In genomic region chr2:119424284-119425118, GRCh38 we compare ENCODE assay signal across 1 cellular context.
TF ChIP-seq lines count a peak whose summit lies in the region.

No MANE protein-coding gene starts in this region.

TF ChIP-seq in HepG2, 621 proteins besides CTCF, POLR2A, EP300 and RAD21 (continued from another document and continues in another):
- TF ChIP-seq, protein P1, sequence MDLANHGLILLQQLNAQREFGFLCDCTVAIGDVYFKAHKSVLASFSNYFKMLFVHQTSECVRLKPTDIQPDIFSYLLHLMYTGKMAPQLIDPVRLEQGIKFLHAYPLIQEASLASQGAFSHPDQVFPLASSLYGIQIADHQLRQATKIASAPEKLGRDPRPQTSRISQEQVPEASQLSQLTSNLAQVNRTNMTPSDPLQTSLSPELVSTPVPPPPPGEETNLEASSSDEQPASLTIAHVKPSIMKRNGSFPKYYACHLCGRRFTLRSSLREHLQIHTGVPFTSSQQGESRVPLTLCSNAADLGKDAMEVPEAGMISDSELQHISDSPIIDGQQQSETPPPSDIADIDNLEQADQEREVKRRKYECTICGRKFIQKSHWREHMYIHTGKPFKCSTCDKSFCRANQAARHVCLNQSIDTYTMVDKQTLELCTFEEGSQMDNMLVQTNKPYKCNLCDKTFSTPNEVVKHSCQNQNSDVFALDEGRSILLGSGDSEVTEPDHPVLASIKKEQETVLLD (CRISPR knock-in tag; IDR thresholded peaks at IDR 0.05; ENCODE audit: low read depth): no peak
- no peak for TF ChIP-seq HOXA5 (CRISPR knock-in tag; IDR thresholded peaks at IDR 0.05)
- no peak for TF ChIP-seq HMGXB3 (CRISPR knock-in tag; IDR thresholded peaks at IDR 0.05; ENCODE audit: borderline replicate concordance)
- no peak for TF ChIP-seq ZNF333 (CRISPR knock-in tag; IDR thresholded peaks at IDR 0.05; ENCODE audit: borderline replicate concordance)
- no peak for TF ChIP-seq ZNF879 (CRISPR knock-in tag; IDR thresholded peaks at IDR 0.05)
- no peak for TF ChIP-seq MED13 (CRISPR knock-in tag; IDR thresholded peaks at IDR 0.05)
- no peak for TF ChIP-seq ZFP1 (CRISPR knock-in tag; IDR thresholded peaks at IDR 0.05)
- no peak for TF ChIP-seq ZNF121 (CRISPR knock-in tag; IDR thresholded peaks at IDR 0.05)
- no peak for TF ChIP-seq TFDP1 (CRISPR knock-in tag; IDR thresholded peaks at IDR 0.05; ENCODE audit: borderline replicate concordance)
- 0 out of 2 replicates have a peak, but pooled peaks have one; percentile 20 for TF ChIP-seq MIER2 (CRISPR knock-in tag; IDR thresholded peaks at IDR 0.05)
- no peak for TF ChIP-seq TBL1XR1 (IDR thresholded peaks at IDR 0.05; ENCODE audit: borderline replicate concordance, low read length, partially characterized antibody)
- no peak for TF ChIP-seq ZNF800 (CRISPR knock-in tag; IDR thresholded peaks at IDR 0.05)
- TF ChIP-seq ZNF746 (CRISPR knock-in tag; IDR thresholded peaks at IDR 0.05): no peak
- TF ChIP-seq, protein P2, sequence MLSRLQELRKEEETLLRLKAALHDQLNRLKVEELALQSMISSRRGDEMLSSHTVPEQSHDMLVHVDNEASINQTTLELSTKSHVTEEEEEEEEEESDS (CRISPR knock-in tag; IDR thresholded peaks at IDR 0.05; ENCODE audit: borderline replicate concordance): no peak
- no peak for TF ChIP-seq RFX3 (CRISPR knock-in tag; IDR thresholded peaks at IDR 0.05)
- no peak for TF ChIP-seq ZNF512B (CRISPR knock-in tag; IDR thresholded peaks at IDR 0.05; ENCODE audit: borderline replicate concordance)
- TF ChIP-seq ZNF264 (CRISPR knock-in tag; IDR thresholded peaks at IDR 0.05): no peak
- no peak for TF ChIP-seq U2AF2 (IDR thresholded peaks at IDR 0.05; ENCODE audit: low read depth, low read length)
- peak; percentile 61; the same call in 1 of the 2 replicates for TF ChIP-seq SMAD1 (CRISPR knock-in tag; IDR thresholded peaks at IDR 0.05; ENCODE audit: borderline replicate concordance, low read depth)
- TF ChIP-seq ZNF468 (CRISPR knock-in tag; IDR thresholded peaks at IDR 0.05): no peak; the same call in 1 of the 2 replicates
- TF ChIP-seq ZFP90 (CRISPR knock-in tag; IDR thresholded peaks at IDR 0.05; ENCODE audit: borderline replicate concordance): no peak
- TF ChIP-seq PPARG (CRISPR knock-in tag; conservative IDR thresholded peaks at IDR 0.05): no peak
- TF ChIP-seq JUN (CRISPR knock-in tag; IDR thresholded peaks at IDR 0.05): no peak
- TF ChIP-seq CEBPG (CRISPR knock-in tag; IDR thresholded peaks at IDR 0.05): no peak
- TF ChIP-seq MYPOP (CRISPR knock-in tag; IDR thresholded peaks at IDR 0.05): no peak
- TF ChIP-seq, protein P3, sequence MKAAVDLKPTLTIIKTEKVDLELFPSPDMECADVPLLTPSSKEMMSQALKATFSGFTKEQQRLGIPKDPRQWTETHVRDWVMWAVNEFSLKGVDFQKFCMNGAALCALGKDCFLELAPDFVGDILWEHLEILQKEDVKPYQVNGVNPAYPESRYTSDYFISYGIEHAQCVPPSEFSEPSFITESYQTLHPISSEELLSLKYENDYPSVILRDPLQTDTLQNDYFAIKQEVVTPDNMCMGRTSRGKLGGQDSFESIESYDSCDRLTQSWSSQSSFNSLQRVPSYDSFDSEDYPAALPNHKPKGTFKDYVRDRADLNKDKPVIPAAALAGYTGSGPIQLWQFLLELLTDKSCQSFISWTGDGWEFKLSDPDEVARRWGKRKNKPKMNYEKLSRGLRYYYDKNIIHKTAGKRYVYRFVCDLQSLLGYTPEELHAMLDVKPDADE (CRISPR knock-in tag; IDR thresholded peaks at IDR 0.05): no peak
- TF ChIP-seq, protein P4, sequence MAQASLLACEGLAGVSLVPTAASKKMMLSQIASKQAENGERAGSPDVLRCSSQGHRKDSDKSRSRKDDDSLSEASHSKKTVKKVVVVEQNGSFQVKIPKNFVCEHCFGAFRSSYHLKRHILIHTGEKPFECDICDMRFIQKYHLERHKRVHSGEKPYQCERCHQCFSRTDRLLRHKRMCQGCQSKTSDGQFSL (CRISPR knock-in tag; IDR thresholded peaks at IDR 0.05): no peak
- no peak for TF ChIP-seq MED8 (CRISPR knock-in tag; IDR thresholded peaks at IDR 0.05; ENCODE audit: insufficient replicate concordance)
- no peak for TF ChIP-seq CCDC6 (CRISPR knock-in tag; IDR thresholded peaks at IDR 0.05)
- no peak for TF ChIP-seq CHCHD3 (CRISPR knock-in tag; IDR thresholded peaks at IDR 0.05)
- no peak for TF ChIP-seq RELA (CRISPR knock-in tag; IDR thresholded peaks at IDR 0.05)
- no peak for TF ChIP-seq ZNF556 (CRISPR knock-in tag; IDR thresholded peaks at IDR 0.05; ENCODE audit: borderline replicate concordance)
- TF ChIP-seq BHLHE40 (IDR thresholded peaks at IDR 0.05; ENCODE audit: low read length): no peak
- no peak for TF ChIP-seq ZNF382 (CRISPR knock-in tag; IDR thresholded peaks at IDR 0.05; ENCODE audit: borderline replicate concordance)
- TF ChIP-seq MTA1 (CRISPR knock-in tag; IDR thresholded peaks at IDR 0.05; ENCODE audit: borderline replicate concordance): no peak
- TF ChIP-seq, protein P5, sequence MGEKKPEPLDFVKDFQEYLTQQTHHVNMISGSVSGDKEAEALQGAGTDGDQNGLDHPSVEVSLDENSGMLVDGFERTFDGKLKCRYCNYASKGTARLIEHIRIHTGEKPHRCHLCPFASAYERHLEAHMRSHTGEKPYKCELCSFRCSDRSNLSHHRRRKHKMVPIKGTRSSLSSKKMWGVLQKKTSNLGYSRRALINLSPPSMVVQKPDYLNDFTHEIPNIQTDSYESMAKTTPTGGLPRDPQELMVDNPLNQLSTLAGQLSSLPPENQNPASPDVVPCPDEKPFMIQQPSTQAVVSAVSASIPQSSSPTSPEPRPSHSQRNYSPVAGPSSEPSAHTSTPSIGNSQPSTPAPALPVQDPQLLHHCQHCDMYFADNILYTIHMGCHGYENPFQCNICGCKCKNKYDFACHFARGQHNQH (CRISPR knock-in tag; IDR thresholded peaks at IDR 0.05): peak; percentile 11; the same call in 1 of the 2 replicates
- TF ChIP-seq ZNF30 (CRISPR knock-in tag; IDR thresholded peaks at IDR 0.05): no peak
- TF ChIP-seq, protein P6, sequence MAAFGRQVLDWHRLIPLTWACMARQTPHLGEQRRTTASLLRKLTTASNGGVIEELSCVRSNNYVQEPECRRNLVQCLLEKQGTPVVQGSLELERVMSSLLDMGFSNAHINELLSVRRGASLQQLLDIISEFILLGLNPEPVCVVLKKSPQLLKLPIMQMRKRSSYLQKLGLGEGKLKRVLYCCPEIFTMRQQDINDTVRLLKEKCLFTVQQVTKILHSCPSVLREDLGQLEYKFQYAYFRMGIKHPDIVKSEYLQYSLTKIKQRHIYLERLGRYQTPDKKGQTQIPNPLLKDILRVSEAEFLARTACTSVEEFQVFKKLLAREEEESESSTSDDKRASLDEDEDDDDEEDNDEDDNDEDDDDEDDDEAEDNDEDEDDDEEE (CRISPR knock-in tag; IDR thresholded peaks at IDR 0.05): peak; percentile 76; the same call in 1 of the 2 replicates
- TF ChIP-seq CEBPB (IDR thresholded peaks at IDR 0.05; ENCODE audit: borderline replicate concordance, low read depth, low read length): no peak
- TF ChIP-seq LBX2 (CRISPR knock-in tag; IDR thresholded peaks at IDR 0.05; ENCODE audit: borderline replicate concordance): 0 out of 2 replicates have a peak, but pooled peaks have one; percentile 59
- TF ChIP-seq ZNF629 (CRISPR knock-in tag; conservative IDR thresholded peaks at IDR 0.05): 0 out of 2 replicates have a peak, but pooled peaks have one; percentile 22
- TF ChIP-seq SMARCC2 (IDR thresholded peaks at IDR 0.05): no peak
- TF ChIP-seq TP53 (CRISPR knock-in tag; conservative IDR thresholded peaks at IDR 0.05): no peak
- no peak for TF ChIP-seq ISL2 (CRISPR knock-in tag; IDR thresholded peaks at IDR 0.05)
- no peak for TF ChIP-seq KLF15 (CRISPR knock-in tag; IDR thresholded peaks at IDR 0.05; ENCODE audit: borderline replicate concordance)
- peak; percentile 48; the same call in 1 of the 2 replicates for TF ChIP-seq RXRA (CRISPR knock-in tag; IDR thresholded peaks at IDR 0.05)
- peak; percentile 33; the same call in 1 of the 2 replicates for TF ChIP-seq NRL (CRISPR knock-in tag; IDR thresholded peaks at IDR 0.05; ENCODE audit: borderline replicate concordance)
- no peak for TF ChIP-seq XBP1 (CRISPR knock-in tag; IDR thresholded peaks at IDR 0.05)
- TF ChIP-seq, protein P7, sequence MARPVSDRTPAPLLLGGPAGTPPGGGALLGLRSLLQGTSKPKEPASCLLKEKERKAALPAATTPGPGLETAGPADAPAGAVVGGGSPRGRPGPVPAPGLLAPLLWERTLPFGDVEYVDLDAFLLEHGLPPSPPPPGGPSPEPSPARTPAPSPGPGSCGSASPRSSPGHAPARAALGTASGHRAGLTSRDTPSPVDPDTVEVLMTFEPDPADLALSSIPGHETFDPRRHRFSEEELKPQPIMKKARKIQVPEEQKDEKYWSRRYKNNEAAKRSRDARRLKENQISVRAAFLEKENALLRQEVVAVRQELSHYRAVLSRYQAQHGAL (CRISPR knock-in tag; IDR thresholded peaks at IDR 0.05; ENCODE audit: not compliant biosample characterization): no peak
